In genomic region chr2:227293531-227293930, GRCh38 we compare ENCODE assay signal across 5 cellular contexts.
"Had no signal": no experiment of that assay in that cellular context is flagged by ENCODE, and none has a peak within 500 bp of the region (broad histone marks: within the 10 kb centered on the region; RNA-seq: fewer than 3 reads in every experiment).

No MANE protein-coding gene starts in this region.

- H3K27ac ChIP-seq: HL-60 had no signal

- H3K4me2 ChIP-seq: GM23338 had no signal

- H3K4me3 ChIP-seq: GM23338, HAP-1 had no signal

- H3K9me3 ChIP-seq: HAP-1 had no signal

- H2AFZ ChIP-seq: GM23338 had no signal

- DNase-seq: H7, HFFc6 had no signal

- H3K4me1 ChIP-seq: HAP-1 had no signal

- H3K36me3 ChIP-seq: HAP-1 had no signal
